ENCODE assay signal across 18 cellular contexts in the genomic region with DNA sequence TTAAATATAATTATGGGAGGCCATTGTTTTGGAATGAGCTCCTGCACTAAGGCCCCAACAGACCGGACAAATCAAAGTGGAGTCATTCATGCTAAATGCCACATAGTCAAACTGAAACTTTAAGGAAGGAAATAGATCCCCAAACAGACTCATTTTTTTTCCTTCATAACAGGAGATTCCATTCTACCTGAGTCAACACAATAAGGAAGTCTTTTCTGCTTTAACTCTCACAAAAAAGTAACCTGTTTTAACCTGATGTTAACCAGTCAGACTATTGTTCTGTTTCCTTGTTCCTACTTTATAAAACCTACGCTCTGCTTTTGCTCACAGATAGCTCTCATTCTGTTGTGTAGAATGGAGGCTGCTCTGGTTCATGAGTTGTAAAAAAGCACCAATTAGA.
DNase-seq lines count a peak whose midpoint lies in the region; ATAC-seq, FAIRE-seq and TF ChIP-seq lines count a peak whose summit lies in the region.
"Had no signal": no experiment of that assay in that cellular context is flagged by ENCODE, and none has a peak within 500 bp of the region (broad histone marks: within the 10 kb centered on the region; RNA-seq: fewer than 3 reads in every experiment).

No MANE protein-coding gene starts in this region.

- no peak for TF ChIP-seq POLR2A in GM12891 (IDR thresholded peaks at IDR 0.05; ENCODE audit: low read depth, low read length)

- FAIRE-seq in keratinocyte (lab: Jason Lieb, UNC) = peak; percentile 53
- no peak for FAIRE-seq in GM12891 (lab: Jason Lieb, UNC)
- FAIRE-seq: GM12892 had no signal

- H3K4me3 ChIP-seq in keratinocyte (ENCODE audit: control insufficient read depth in 2 of 3, extremely low read depth in 1 of 3, insufficient read depth in 2 of 3, low read depth in 1 of 3, low read length in 3 of 3) = no peak overlapping the region
- no peak overlapping the region for H3K4me3 ChIP-seq in smooth muscle cell
- H3K4me3 ChIP-seq: SJCRH30 had no signal

- TF ChIP-seq CTCF in keratinocyte (optimal IDR thresholded peaks at IDR 0.05 in 1 of 3, IDR thresholded peaks at IDR 0.05 in 1 of 3, conservative IDR thresholded peaks at IDR 0.05 in 1 of 3; ENCODE audit: extremely low read depth in 1 of 3, insufficient read depth in 2 of 3, low read length in 3 of 3) (no peak), smooth muscle cell (IDR thresholded peaks at IDR 0.05; ENCODE audit: borderline replicate concordance, insufficient read depth, poor library complexity, severe bottlenecking) (no peak)

- no peak overlapping the region for H3K9ac ChIP-seq in keratinocyte (ENCODE audit: control insufficient read depth, extremely low read depth, insufficient read depth, low read length)
- H3K9ac ChIP-seq in smooth muscle cell (ENCODE audit: low read depth) = no peak overlapping the region

- no peaks in the 10 kb centered on the region for H3K9me1 ChIP-seq in keratinocyte (ENCODE audit: control insufficient read depth, extremely low read depth, insufficient read depth, low read length)

- H3K9me3 ChIP-seq in keratinocyte (ENCODE audit: control insufficient read depth, low read depth, low read length) (no peaks in the 10 kb centered on the region), smooth muscle cell (replicated peaks; ENCODE audit: low read depth) (no peaks in the 10 kb centered on the region)
- H3K9me3 ChIP-seq: SJCRH30 had no signal

- DNase-seq in HS-5 (ENCODE audit: low read depth) = peak; percentile 13
- peak; percentile 68 to 76 for DNase-seq in dermis microvascular lymphatic vessel endothelial cell (ENCODE audit: low read depth in 2 of 2)
- no peak for DNase-seq in keratinocyte (ENCODE audit: low read depth, low spot score)
- DNase-seq in smooth muscle cell (lab: John Stamatoyannopoulos, UW; ENCODE audit: unreplicated experiment) = no peak
- no peak for DNase-seq in NCI-H526 treated with DMSO at 0.1 percent for 48 hours (lab: John Stamatoyannopoulos, UW)
- DNase-seq in GM12891 (ENCODE audit: insufficient read length, low spot score) = no peak
- DNase-seq: C1 segment of cervical spinal cord, GF-D8, GOT3, Kasumi-1, NCI-H1105, NCI-H187 treated with DMSO at 0.1 percent for 48 hours, NCI-H2171 treated with DMSO at 0.1 percent for 48 hours, NCI-H774, SJCRH30 had no signal

- H3K4me2 ChIP-seq in keratinocyte (ENCODE audit: control insufficient read depth, extremely low read depth, insufficient read depth, low read depth, low read length) (no peak overlapping the region), smooth muscle cell (no peak overlapping the region)

- H3F3A ChIP-seq in smooth muscle cell (ENCODE audit: low read depth) = no peaks in the 10 kb centered on the region

- no peaks in the 10 kb centered on the region for H4K20me1 ChIP-seq in keratinocyte (ENCODE audit: control insufficient read depth, extremely low read depth, insufficient read depth, low read length)
- no peaks in the 10 kb centered on the region for H4K20me1 ChIP-seq in smooth muscle cell (ENCODE audit: low read depth)

- H3K4me1 ChIP-seq in keratinocyte (ENCODE audit: control insufficient read depth, extremely low read depth, insufficient read depth, low read length) (peaks cover 3% of the 10 kb centered on the region), smooth muscle cell (ENCODE audit: low read depth) (no peaks in the 10 kb centered on the region)
- H3K4me1 ChIP-seq: SJCRH30 had no signal

- H2AFZ ChIP-seq in keratinocyte (ENCODE audit: control insufficient read depth, low read length) = peak overlapping the region; percentile 18
- H2AFZ ChIP-seq in smooth muscle cell (ENCODE audit: low read depth) = peak overlapping the region; percentile 34

- H3K79me2 ChIP-seq in keratinocyte (ENCODE audit: control insufficient read depth, insufficient read depth, low read length) = no peaks in the 10 kb centered on the region
- H3K79me2 ChIP-seq in smooth muscle cell (ENCODE audit: low read depth) = no peaks in the 10 kb centered on the region

- H3K27me3 ChIP-seq in keratinocyte (ENCODE audit: control insufficient read depth, extremely low read depth, insufficient read depth, low read length) (no peaks in the 10 kb centered on the region), smooth muscle cell (ENCODE audit: low read depth) (no peaks in the 10 kb centered on the region)

- no peak for ATAC-seq in HG03457 (IDR thresholded peaks at IDR 0.05; ENCODE audit: unreplicated experiment)

- dilution Hi-C loops in keratinocyte (cut with MboI; ENCODE audit: extremely low pct_ligation_motif_present, low sequenced_read_pairs) = no loop called here

- H3K27ac ChIP-seq in keratinocyte (ENCODE audit: control insufficient read depth, insufficient read depth, low read length) (no peak overlapping the region), smooth muscle cell (ENCODE audit: low read depth) (no peak overlapping the region)
- H3K27ac ChIP-seq: RWPE1, SJCRH30 had no signal

- 78% methylated on average over 2 of the region's 2 CpGs for WGBS in smooth muscle cell (ENCODE audit: low lambda C conversion rate)

- H3K36me3 ChIP-seq in keratinocyte (ENCODE audit: control insufficient read depth in 2 of 2, extremely low read depth in 1 of 2, insufficient read depth in 2 of 2, low read length in 2 of 2) (no peaks in the 10 kb centered on the region), smooth muscle cell (ENCODE audit: low read depth) (no peaks in the 10 kb centered on the region)
- H3K36me3 ChIP-seq: SJCRH30 had no signal

TF ChIP-seq in GM12891, 5 proteins besides CTCF, POLR2A, EP300 and RAD21:
- TF ChIP-seq PAX5 (IDR thresholded peaks at IDR 0.05; ENCODE audit: insufficient read depth, low read length, severe bottlenecking) = no peak
- no peak for TF ChIP-seq TAF1 (IDR thresholded peaks at IDR 0.05; ENCODE audit: low read depth, low read length)
- TF ChIP-seq POU2F2 (IDR thresholded peaks at IDR 0.05; ENCODE audit: low read depth, low read length) = no peak
- TF ChIP-seq SPI1 (IDR thresholded peaks at IDR 0.05; ENCODE audit: low read depth, low read length) = no peak
- TF ChIP-seq POLR2AphosphoS5 (IDR thresholded peaks at IDR 0.05; ENCODE audit: low read depth, low read length) = no peak

Comparison
In these comparisons a context has a peak if more than half of its experiments do, and no peak if none do; other contexts are left out.
1. DNase-seq: peak in HS-5 (single experiment) and dermis microvascular lymphatic vessel endothelial cell (2 of 2); none in keratinocyte (single experiment), smooth muscle cell (single experiment), NCI-H526 treated with DMSO at 0.1 percent for 48 hours (single experiment) and GM12891 (single experiment).